27 cellular contexts compared by ENCODE assay signal in the genomic region with DNA sequence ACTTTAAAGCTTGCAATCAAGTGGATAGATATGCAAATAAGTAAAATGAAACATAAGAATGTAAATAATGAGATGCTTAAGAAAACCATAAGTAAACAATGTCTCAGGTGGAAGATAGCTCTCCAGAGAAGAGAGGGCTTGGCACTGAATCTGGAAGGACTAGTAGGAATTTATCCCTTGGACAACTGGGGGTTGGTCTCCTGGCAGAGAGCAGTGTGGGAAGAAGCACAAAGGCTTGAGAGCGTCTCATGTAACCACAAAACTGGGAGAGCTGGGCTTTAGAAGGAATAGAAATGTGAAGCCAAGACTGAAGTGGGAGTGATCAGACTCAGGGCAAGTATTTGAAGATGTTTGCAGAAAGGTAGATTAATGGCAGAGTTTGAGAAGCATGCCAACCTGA. TPM values are rescaled to one million over a fixed set of nuclear protein-coding genes. Genes with fewer than 3 reads are reported as not detected.
"Had no signal": no experiment of that assay in that cellular context is flagged by ENCODE, and none has a peak within 500 bp of the region (broad histone marks: within the 10 kb centered on the region; RNA-seq: fewer than 3 reads in every experiment).

No MANE protein-coding gene starts in this region.

- H3K27me3 Mint-ChIP-seq: activated CD4-positive, alpha-beta memory T cell treated with anti-CD3 and anti-CD28 coated beads, Interleukin-2, amount 10 ng/mL, durations not matched to agents 7 days and 5 days had no signal

- H3K4me3 Mint-ChIP-seq: activated CD4-positive, alpha-beta memory T cell treated with anti-CD3 and anti-CD28 coated beads, Interleukin-2, amount 10 ng/mL, durations not matched to agents 7 days and 5 days; activated CD4-positive, alpha-beta T cell treated with anti-CD3 and anti-CD28 coated beads, Interleukin-2, amount 10 ng/mL, durations not matched to agents 7 days and 5 days; activated naive CD4-positive, alpha-beta T cell treated with anti-CD3 and anti-CD28 coated beads, Interleukin-2, amount 50 U/mL, for 24 hours; activated naive CD8-positive, alpha-beta T cell treated with anti-CD3 and anti-CD28 coated beads, Interleukin-2, amount 50 U/mL, for 24 hours; activated T-cell treated with anti-CD3 and anti-CD28 coated beads, Interleukin-2, amount 50 U/mL, for 4 hours; memory B cell; nephron; WTC11 had no signal

- H3K9me3 Mint-ChIP-seq: activated naive CD4-positive, alpha-beta T cell treated with anti-CD3 and anti-CD28 coated beads, Interleukin-2, amount 50 U/mL, for 24 hours had no signal

- H3K27me3 ChIP-seq: gastrocnemius medialis, right lobe of liver, testis, transverse colon, uterus had no signal

- DNase-seq: activated CD4-positive, alpha-beta memory T cell treated with anti-CD3 and anti-CD28 coated beads, Interleukin-2, amount 10 ng/mL, durations not matched to agents 7 days and 5 days; activated CD4-positive, alpha-beta T cell treated with anti-CD3 and anti-CD28 coated beads for 1 hour; activated CD4-positive, alpha-beta T cell treated with anti-CD3 and anti-CD28 coated beads, Interleukin-2, amount 10 ng/mL, durations not matched to agents 7 days and 5 days; activated gamma-delta T cell treated with Interleukin-2 at 50 U/mL for 16 hours; activated naive CD8-positive, alpha-beta T cell treated with anti-CD3 and anti-CD28 coated beads, Interleukin-2, amount 50 U/mL, for 24 hours; activated T-cell treated with anti-CD3 and anti-CD28 coated beads, Interleukin-2, amount 50 U/mL, for 4 hours; amygdala; effector CD4-positive, alpha-beta T cell; gastrocnemius medialis; glutamatergic neuron; left ventricle myocardium superior; right lobe of liver; stimulated activated CD4-positive, alpha-beta T cell treated with anti-CD3 and anti-CD28 coated beads, Interleukin-2, amount 100 ng/mL, for 48 hours; testis; transverse colon; uterus had no signal

- H3K9me3 ChIP-seq: gastrocnemius medialis, right lobe of liver, testis, transverse colon, uterus had no signal

- H3K36me3 Mint-ChIP-seq: memory B cell had no signal

- H3K4me3 ChIP-seq: gastrocnemius medialis, right lobe of liver, testis, transverse colon, uterus had no signal

- H3K36me3 ChIP-seq: gastrocnemius medialis, right lobe of liver, transverse colon, uterus had no signal

- H3K4me1 Mint-ChIP-seq: nephron had no signal

- H3K4me1 ChIP-seq: gastrocnemius medialis, right lobe of liver, testis, uterus had no signal

- H3K27ac ChIP-seq: gastrocnemius medialis, right lobe of liver, testis, transverse colon, uterus had no signal

- ATAC-seq: gastrocnemius medialis, left ventricle myocardium superior, right lobe of liver, WTC11 had no signal

- H3K27ac Mint-ChIP-seq: activated CD4-positive, alpha-beta memory T cell treated with anti-CD3 and anti-CD28 coated beads, Interleukin-2, amount 10 ng/mL, durations not matched to agents 7 days and 5 days; activated CD4-positive, alpha-beta T cell treated with anti-CD3 and anti-CD28 coated beads, Interleukin-2, amount 10 ng/mL, durations not matched to agents 7 days and 5 days; activated naive CD4-positive, alpha-beta T cell treated with anti-CD3 and anti-CD28 coated beads, Interleukin-2, amount 50 U/mL, for 24 hours; activated naive CD8-positive, alpha-beta T cell treated with anti-CD3 and anti-CD28 coated beads, Interleukin-2, amount 50 U/mL, for 24 hours; memory B cell; nephron; WTC11 had no signal

RNA-seq across cellular contexts. Expression of a gene that starts 31.3 kb away (rescaled TPM):
- total RNA-seq: activated CD4-positive, alpha-beta memory T cell treated with anti-CD3 and anti-CD28 coated beads, Interleukin-2, amount 10 ng/mL, durations not matched to agents 7 days and 5 days; activated CD4-positive, alpha-beta T cell treated with anti-CD3 and anti-CD28 coated beads, Interleukin-2, amount 10 ng/mL, durations not matched to agents 7 days and 5 days; activated T-cell treated with anti-CD3 and anti-CD28 coated beads, Interleukin-2, amount 50 U/mL, for 4 hours; activated T-helper 17 cell treated with anti-CD3 and anti-CD28 coated beads, Interleukin-2, amount 50 U/mL, for 72 hours; dermis blood vessel endothelial cell; epithelial cell of proximal tubule; gastrocnemius medialis; mononuclear cell; osteocyte; posterior vena cava; right lobe of liver; skeletal muscle tissue; transverse colon; uterus; WTC11 had no signal
